9 cellular contexts compared by ENCODE assay signal in genomic region chr15:72222433-72222832, GRCh38. TPM values are rescaled to one million over a fixed set of nuclear protein-coding genes. Genes with fewer than 3 reads are reported as not detected.
DNase-seq lines count a peak whose midpoint lies in the region; ATAC-seq and FAIRE-seq lines count a peak whose summit lies in the region.
"Had no signal": no experiment of that assay in that cellular context is flagged by ENCODE, and none has a peak within 500 bp of the region (broad histone marks: within the 10 kb centered on the region; RNA-seq: fewer than 3 reads in every experiment).

No MANE protein-coding gene starts in this region.

- H2BK120ac ChIP-seq in trophoblast cell (ENCODE audit: insufficient read depth, low read length, poor library complexity), result no peak overlapping the region
- no peak overlapping the region for H2BK120ac ChIP-seq in neuronal stem cell (ENCODE audit: low read depth, low read length)

- no peak overlapping the region for H3K4me2 ChIP-seq in trophoblast cell (ENCODE audit: low read length)
- no peak overlapping the region for H3K4me2 ChIP-seq in neuronal stem cell (ENCODE audit: insufficient read depth, low read length, poor library complexity, severe bottlenecking)

- H2AK5ac ChIP-seq in trophoblast cell (ENCODE audit: low read length) (no peak overlapping the region), neuronal stem cell (ENCODE audit: low read depth, low read length) (no peak overlapping the region)

- H3K27ac ChIP-seq in epithelial cell of prostate (peak overlapping the region; percentile 96), trophoblast cell (ENCODE audit: low read depth, low read length) (no peak overlapping the region), neuronal stem cell (replicated peaks; ENCODE audit: low read length) (no peak overlapping the region)

- H3K9ac ChIP-seq in trophoblast cell (ENCODE audit: low read length) (no peak overlapping the region), neuronal stem cell (ENCODE audit: low read depth, low read length, poor library complexity) (no peak overlapping the region)

- H3K14ac ChIP-seq in trophoblast cell (ENCODE audit: low read length), result no peak overlapping the region
- H3K14ac ChIP-seq in neuronal stem cell (ENCODE audit: low read length), result no peak overlapping the region

- H3K4ac ChIP-seq in trophoblast cell (ENCODE audit: low read depth, low read length), result peak overlapping the region; percentile 87
- H3K4ac ChIP-seq in neuronal stem cell (ENCODE audit: low read length), result no peak overlapping the region

- H2BK5ac ChIP-seq in trophoblast cell (ENCODE audit: low read depth, low read length, poor library complexity) (no peak overlapping the region), neuronal stem cell (ENCODE audit: low read length) (no peak overlapping the region)

- H4K12ac ChIP-seq in trophoblast cell (ENCODE audit: low read depth, low read length), result no peak overlapping the region

- H4K8ac ChIP-seq in trophoblast cell (ENCODE audit: low read depth, low read length) (no peak overlapping the region), neuronal stem cell (ENCODE audit: low read depth, low read length) (no peak overlapping the region)

- H2BK12ac ChIP-seq in trophoblast cell (ENCODE audit: low read length) (no peak overlapping the region), neuronal stem cell (ENCODE audit: low read length) (no peak overlapping the region)

- H2AFZ ChIP-seq in trophoblast cell (ENCODE audit: insufficient read depth, low read length, poor library complexity), result no peak overlapping the region
- H2AFZ ChIP-seq in neuronal stem cell (ENCODE audit: low read length), result no peak overlapping the region

- H3K9me3 ChIP-seq in trophoblast cell (ENCODE audit: insufficient read depth, low read depth, low read length) (no peaks in the 10 kb centered on the region), neuronal stem cell (replicated peaks in 1 of 2; ENCODE audit: control insufficient read depth in 2 of 2, insufficient read depth in 1 of 2, low read depth in 1 of 2, low read length in 2 of 2) (no peaks in the 10 kb centered on the region)

- H3K79me1 ChIP-seq in trophoblast cell (ENCODE audit: low read length), result no peaks in the 10 kb centered on the region
- peaks cover 4% of the 10 kb centered on the region for H3K79me1 ChIP-seq in neuronal stem cell (ENCODE audit: low read depth, low read length)

- H3K18ac ChIP-seq in trophoblast cell (ENCODE audit: low read length), result no peak overlapping the region
- H3K18ac ChIP-seq in neuronal stem cell (ENCODE audit: low read length), result no peak overlapping the region

- H3K23ac ChIP-seq in trophoblast cell (ENCODE audit: low read length) (no peak overlapping the region), neuronal stem cell (ENCODE audit: low read depth, low read length, poor library complexity) (no peak overlapping the region)

- H2BK15ac ChIP-seq in neuronal stem cell (ENCODE audit: low read length), result no peak overlapping the region

- WGBS in trophoblast cell (ENCODE audit: extremely low coverage, insufficient coverage, insufficient read length), result no CpG with 5 or more reads among the region's 4 CpGs
- WGBS in neuronal stem cell (ENCODE audit: extremely low coverage in 2 of 2, insufficient read length in 2 of 2, insufficient replicate concordance in 1 of 2), 2 donors, result no CpG with 5 or more reads among the region's 4 CpGs

- H3K4me1 ChIP-seq in trophoblast cell (ENCODE audit: control insufficient read depth in 1 of 2, insufficient read depth in 2 of 2, low read length in 2 of 2) (peaks cover 9 to 10% of the 10 kb centered on the region in 2 experiments), neuronal stem cell (ENCODE audit: control insufficient read depth in 2 of 2, insufficient read depth in 1 of 2, low read depth in 1 of 2, low read length in 2 of 2) (peaks cover 7 to 8% of the 10 kb centered on the region in 2 donors)

- H3K4me3 ChIP-seq in trophoblast cell (ENCODE audit: low read depth, low read length), result no peak overlapping the region
- no peak overlapping the region for H3K4me3 ChIP-seq in neuronal stem cell (ENCODE audit: low read length in 2 of 2)

- ATAC-seq in HG03354 (IDR thresholded peaks at IDR 0.05; ENCODE audit: poor library complexity, severe bottlenecking, unreplicated experiment), result no peak
- no peak for ATAC-seq in activated CD4-positive, CD25-positive, alpha-beta regulatory T cell treated with anti-CD3 and anti-CD28 coated beads, Interleukin-2, amount 50 U/mL, for 24 hours

- peak; percentile 80 for FAIRE-seq in RCC 7860 (lab: Jason Lieb, UNC)

- DNase-seq in Daoy (ENCODE audit: low read depth), result peak; percentile 64
- peak; percentile 86 for DNase-seq in RCC 7860 (ENCODE audit: low spot score)
- peak; percentile 81 for DNase-seq in epithelial cell of prostate (ENCODE audit: low read depth, low spot score)
- DNase-seq in trophoblast cell, result no peak
- no peak for DNase-seq in effector CD4-positive, alpha-beta T cell
- DNase-seq in neuronal stem cell (ENCODE audit: low spot score), result no peak

- H4K91ac ChIP-seq in trophoblast cell (ENCODE audit: low read depth, low read length) (no peak overlapping the region), neuronal stem cell (ENCODE audit: low read depth, low read length, poor library complexity) (no peak overlapping the region)

- H3K36me3 ChIP-seq in trophoblast cell (ENCODE audit: control insufficient read depth in 1 of 2, insufficient read depth in 2 of 2, low read length in 2 of 2), result peaks cover 30 to 48% of the 10 kb centered on the region in 2 experiments
- peaks cover 19 to 96% of the 10 kb centered on the region in 2 donors for H3K36me3 ChIP-seq in neuronal stem cell (replicated peaks in 1 of 2; ENCODE audit: control insufficient read depth in 2 of 2, insufficient read depth in 2 of 2, low read length in 2 of 2)

- H3K27me3 ChIP-seq in trophoblast cell (ENCODE audit: insufficient read depth, low read length) (no peaks in the 10 kb centered on the region), neuronal stem cell (ENCODE audit: control insufficient read depth in 3 of 3, insufficient read depth in 3 of 3, low read depth in 1 of 3, low read length in 3 of 3) (no peaks in the 10 kb centered on the region)

- H3K79me2 ChIP-seq in trophoblast cell (ENCODE audit: control insufficient read depth, insufficient read depth, low read length, poor library complexity), result peaks cover 20% of the 10 kb centered on the region

RNA-seq across cellular contexts. Expression of gene PKM, which starts 8.6 kb away (rescaled TPM):
- 1,722 and 1,777 TPM in 2 replicates for total RNA-seq in Daoy (2014; rRNA removed; shearing (Covaris generic))
- polyA plus RNA-seq in trophoblast cell (2013), result 887 and 913 TPM in 2 replicates
- 356 TPM for polyA plus RNA-seq in neuronal stem cell (2013, experiment 1 of 2)
- polyA plus RNA-seq in neuronal stem cell (2013, experiment 2 of 2), result 349 TPM

RNA-seq across cellular contexts. Expression of gene GRAMD2A, which starts 24.8 kb away (rescaled TPM):
- 0.77 TPM in 1 of 2 replicates, not detected in the other for total RNA-seq in Daoy (2014; rRNA removed; shearing (Covaris generic))
- 11.9 and 13.4 TPM in 2 replicates for polyA plus RNA-seq in trophoblast cell (2013)
- polyA plus RNA-seq in neuronal stem cell (2013, experiment 1 of 2), result 0.38 TPM
- 0.30 TPM for polyA plus RNA-seq in neuronal stem cell (2013, experiment 2 of 2)
- total RNA-seq: T-helper 2 cell treated with Interferon-gamma antibody and Interleukin-4, amounts not matched to agents 100 ng/mL and 5 ng/mL, for 36 hours had no signal

RNA-seq across cellular contexts. Expression of gene PARP6, which starts 49.9 kb away (rescaled TPM):
- total RNA-seq in Daoy (2014; rRNA removed; shearing (Covaris generic)), result 14.3 and 20.6 TPM in 2 replicates
- polyA plus RNA-seq in trophoblast cell (2013), result 38.4 and 42.8 TPM in 2 replicates
- polyA plus RNA-seq in neuronal stem cell (2013, experiment 1 of 2), result 38.0 TPM
- 39.5 TPM for polyA plus RNA-seq in neuronal stem cell (2013, experiment 2 of 2)

Comparison
In these comparisons a context has a peak if more than half of its experiments do, and no peak if none do; other contexts are left out.
1. DNase-seq: peak in Daoy (single experiment), RCC 7860 (single experiment) and epithelial cell of prostate (single experiment); none in trophoblast cell (0 of 2), effector CD4-positive, alpha-beta T cell (single experiment) and neuronal stem cell (single experiment).